In the genomic region with DNA sequence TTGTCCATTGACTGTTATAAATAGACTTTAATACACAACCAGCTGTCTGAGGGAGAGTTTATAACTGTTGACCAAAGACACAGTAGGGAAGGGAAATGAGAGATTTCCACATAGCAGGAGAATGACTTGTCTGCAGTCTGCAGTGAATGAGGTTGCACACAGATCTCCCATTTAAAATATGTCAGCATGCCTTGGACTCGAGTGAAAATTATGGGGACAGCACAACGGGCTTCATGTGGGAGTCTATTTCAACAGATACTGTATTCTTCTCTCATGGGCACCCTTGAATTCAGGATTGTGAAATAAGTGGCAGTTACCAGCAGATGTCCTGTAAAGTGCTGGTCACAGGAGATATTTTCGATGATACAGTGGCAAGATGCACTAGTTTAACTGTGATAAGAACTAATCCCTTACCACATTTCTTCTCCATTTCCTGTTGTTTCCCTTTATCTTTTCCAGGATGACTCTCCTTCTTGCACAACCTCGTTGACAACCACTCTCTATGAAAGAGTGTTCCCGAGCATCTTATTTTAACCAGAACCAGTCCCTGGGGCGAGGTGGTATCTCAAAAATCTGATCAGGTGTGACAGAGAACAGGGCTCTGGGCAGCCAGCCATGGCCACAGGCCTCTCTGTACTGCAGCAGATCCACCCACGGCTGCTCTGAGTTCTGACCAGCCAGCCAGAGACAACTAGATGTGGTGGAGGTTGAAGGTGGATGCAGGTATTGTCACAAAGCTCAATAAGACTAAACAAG, we compare ENCODE assay signal across 10 cellular contexts. TPM values are rescaled to one million over a fixed set of nuclear protein-coding genes. Genes with fewer than 3 reads are reported as not detected.
DNase-seq lines count a peak whose midpoint lies in the region; ATAC-seq, FAIRE-seq and TF ChIP-seq lines count a peak whose summit lies in the region.
"Had no signal": no experiment of that assay in that cellular context is flagged by ENCODE, and none has a peak within 500 bp of the region (broad histone marks: within the 10 kb centered on the region; RNA-seq: fewer than 3 reads in every experiment).

No MANE protein-coding gene starts in this region.

- H3K4me1 ChIP-seq in fibroblast of lung (ENCODE audit: control insufficient read depth, extremely low read depth, insufficient read depth, low read length): no peaks in the 10 kb centered on the region
- H3K4me1 ChIP-seq in prostate gland (replicated peaks): no peaks in the 10 kb centered on the region

- H3K9me3 ChIP-seq in fibroblast of lung (ENCODE audit: control insufficient read depth, insufficient read depth, low read depth, low read length): no peaks in the 10 kb centered on the region
- no peaks in the 10 kb centered on the region for H3K9me3 ChIP-seq in prostate gland

- no peak overlapping the region for H3K4me2 ChIP-seq in fibroblast of lung (ENCODE audit: extremely low read depth, insufficient read depth, low read length)

- TF ChIP-seq POLR2A in GM12891 (IDR thresholded peaks at IDR 0.05; ENCODE audit: low read depth, low read length) (no peak), prostate gland (IDR thresholded peaks at IDR 0.05) (no peak)

- FAIRE-seq in GM12891 (lab: Jason Lieb, UNC): peak; percentile 63
- FAIRE-seq: colon had no signal

- H3K9ac ChIP-seq in fibroblast of lung (ENCODE audit: insufficient read depth, low read length): no peak overlapping the region

- TF ChIP-seq CTCF in fibroblast of lung (conservative IDR thresholded peaks at IDR 0.05 in 1 of 2, IDR thresholded peaks at IDR 0.05 in 1 of 2; ENCODE audit: low read depth in 1 of 2, low read length in 2 of 2) (no peak), prostate gland (IDR thresholded peaks at IDR 0.05) (no peak)

- H3K27me3 ChIP-seq in fibroblast of lung (ENCODE audit: control insufficient read depth, insufficient read depth, low read length) (no peaks in the 10 kb centered on the region), prostate gland (replicated peaks; ENCODE audit: insufficient read depth) (no peaks in the 10 kb centered on the region)

- H3K4me3 ChIP-seq in fibroblast of lung (replicated peaks in 1 of 4; ENCODE audit: control extremely low read depth in 1 of 4, insufficient read depth in 1 of 4, low read depth in 3 of 4, low read length in 4 of 4) (no peak overlapping the region), prostate gland (no peak overlapping the region)

- H3K36me3 ChIP-seq in fibroblast of lung (ENCODE audit: control insufficient read depth, insufficient read depth, low read length) (no peaks in the 10 kb centered on the region), prostate gland (no peaks in the 10 kb centered on the region)
- H3K36me3 ChIP-seq: WERI-Rb-1 had no signal

- 32% methylated on average over 7 of the region's 7 CpGs for WGBS in prostate gland

- no peak for DNase-seq in GM12891 (ENCODE audit: insufficient read length, low spot score)
- DNase-seq in OCI-M1 (lab: John Stamatoyannopoulos, UW): peak; percentile 88
- peak; percentile 29 for DNase-seq in fibroblast of lung (ENCODE audit: low read depth in 2 of 2)
- DNase-seq in prostate gland (ENCODE audit: low spot score): peak; percentile 43
- DNase-seq in GM03348 (ENCODE audit: low spot score): no peak
- DNase-seq: WERI-Rb-1 had no signal

- no peaks in the 10 kb centered on the region for H4K20me1 ChIP-seq in fibroblast of lung (ENCODE audit: control insufficient read depth, extremely low read depth, insufficient read depth, low read length)

- intact Hi-C loops in prostate gland (cut with DNase I): no loop called here

- no peak overlapping the region for H3K27ac ChIP-seq in fibroblast of lung (ENCODE audit: insufficient read depth, low read length)
- no peak overlapping the region for H3K27ac ChIP-seq in prostate gland
- H3K27ac ChIP-seq: WERI-Rb-1 had no signal

- no peaks in the 10 kb centered on the region for H3K79me2 ChIP-seq in fibroblast of lung (ENCODE audit: control insufficient read depth, insufficient read depth, low read length)

- no peak overlapping the region for H2AFZ ChIP-seq in fibroblast of lung (ENCODE audit: low read length)

- ATAC-seq in HG03457 (IDR thresholded peaks at IDR 0.05; ENCODE audit: unreplicated experiment) (no peak), HG02678 (IDR thresholded peaks at IDR 0.05; ENCODE audit: unreplicated experiment) (no peak), GM21526 (IDR thresholded peaks at IDR 0.05; ENCODE audit: low FRiP score, unreplicated experiment) (no peak)

TF ChIP-seq in GM12891, 5 proteins besides CTCF, POLR2A, EP300 and RAD21:
- TF ChIP-seq TAF1 (IDR thresholded peaks at IDR 0.05; ENCODE audit: low read depth, low read length): no peak
- peak; percentile 45 for TF ChIP-seq PAX5 (IDR thresholded peaks at IDR 0.05; ENCODE audit: insufficient read depth, low read length, severe bottlenecking)

RNA-seq across cellular contexts. Expression of a gene that starts 51.5 kb away (rescaled TPM):
- polyA plus RNA-seq in GM12891 (2012; ENCODE audit: low read depth, missing spikeins): 1.7 TPM
- total RNA-seq in fibroblast of lung: 6.8 and 10.3 TPM in 2 replicates
- polyA plus RNA-seq in fibroblast of lung: 3.5 and 5.3 TPM in 2 replicates
- polyA plus RNA-seq in fibroblast of lung (2012): 1.6 and 2.4 TPM in 2 replicates
- 2.4 and 3.8 TPM in 2 replicates for polyA minus RNA-seq in fibroblast of lung (ENCODE audit: low replicate concordance)
- 10 to 100 TPM; 31.7 to 40.6 TPM for total RNA-seq in prostate gland

Comparison
In these comparisons a context has a peak if more than half of its experiments do, and no peak if none do; other contexts are left out.
1. DNase-seq: peak in OCI-M1 (single experiment), fibroblast of lung (2 of 2) and prostate gland (single experiment); none in GM12891 (single experiment) and GM03348 (single experiment).